17 cellular contexts compared by ENCODE assay signal in the genomic region with DNA sequence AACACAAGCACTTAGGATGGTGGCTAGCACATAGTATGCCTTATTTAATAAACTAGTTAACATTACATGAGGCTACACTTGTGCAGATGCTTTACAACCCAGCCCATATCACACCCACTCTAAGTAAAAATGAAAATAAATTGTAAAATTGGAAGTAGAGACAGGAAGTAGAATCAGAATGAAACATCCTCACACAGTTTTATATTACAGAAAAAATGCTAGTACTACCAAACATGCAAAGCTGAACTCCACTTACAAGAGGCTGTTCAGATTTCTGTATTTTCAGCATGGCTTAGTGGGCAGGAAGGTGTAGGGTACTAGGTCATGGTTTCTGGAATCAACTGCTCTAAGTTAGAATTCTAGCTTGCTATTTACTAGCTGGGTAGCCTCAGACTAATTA. TPM values are rescaled to one million over a fixed set of nuclear protein-coding genes. Genes with fewer than 3 reads are reported as not detected.
A peak's percentile ranks its signal among the peaks of the same experiment; 100 is the strongest.
DNase-seq lines count a peak whose midpoint lies in the region; ATAC-seq and TF ChIP-seq lines count a peak whose summit lies in the region.
"Had no signal": no experiment of that assay in that cellular context is flagged by ENCODE, and none has a peak within 500 bp of the region (broad histone marks: within the 10 kb centered on the region; RNA-seq: fewer than 3 reads in every experiment).

No MANE protein-coding gene starts in this region.

- no peak overlapping the region for H3K4me2 ChIP-seq in SK-N-SH

- no peaks in the 10 kb centered on the region for H3K9me3 Mint-ChIP-seq in activated T-helper 17 cell treated with anti-CD3 and anti-CD28 coated beads, Interleukin-2, amount 50 U/mL, for 72 hours

- H3K4me1 ChIP-seq in SK-N-SH (ENCODE audit: control insufficient read depth in 1 of 2, insufficient read depth in 2 of 2, low read depth in 1 of 2, low read length in 1 of 2): peaks cover 0 to 28% of the 10 kb centered on the region in 2 experiments; a peak in 2 of 4 replicates

- H3K27ac Mint-ChIP-seq in activated T-helper 17 cell treated with anti-CD3 and anti-CD28 coated beads, Interleukin-2, amount 50 U/mL, for 72 hours: no peak overlapping the region
- no peak overlapping the region for H3K27ac Mint-ChIP-seq in T-helper 17 cell

- H3K79me2 ChIP-seq in SK-N-SH (ENCODE audit: insufficient read depth): no peaks in the 10 kb centered on the region

- no peak for TF ChIP-seq EP300 in SK-N-SH (IDR thresholded peaks at IDR 0.05; ENCODE audit: borderline replicate concordance in 1 of 2, low read depth in 1 of 2, low read length in 1 of 2)

- TF ChIP-seq RAD21 in SK-N-SH (IDR thresholded peaks at IDR 0.05; ENCODE audit: low read length): no peak

- no peak overlapping the region for H3K4me3 Mint-ChIP-seq in activated T-helper 17 cell treated with anti-CD3 and anti-CD28 coated beads, Interleukin-2, amount 50 U/mL, for 72 hours
- H3K4me3 Mint-ChIP-seq in T-helper 17 cell: no peak overlapping the region

- ATAC-seq in SK-N-SH treated with all-trans-retinoic acid at 6 μM for 48 hours (no peak), GM21526 (IDR thresholded peaks at IDR 0.05; ENCODE audit: low FRiP score, unreplicated experiment) (peak; percentile 80), HG03097 (IDR thresholded peaks at IDR 0.05; ENCODE audit: low FRiP score, unreplicated experiment) (peak; percentile 70), T-helper 17 cell (no peak), left lobe of liver (no peak), GM21528 (IDR thresholded peaks at IDR 0.05; ENCODE audit: low FRiP score, unreplicated experiment) (no peak)
- peak; percentile 74 for ATAC-seq in activated T-helper 17 cell treated with anti-CD3 and anti-CD28 coated beads, Interleukin-2, amount 50 U/mL, for 72 hours (replicated peaks)

- no peak overlapping the region for H3K9ac ChIP-seq in SK-N-SH

- no peak for DNase-seq in SK-N-SH
- DNase-seq in T-helper 17 cell: no peak
- no peak for DNase-seq in left lobe of liver (ENCODE audit: low spot score)
- DNase-seq: activated naive CD4-positive, alpha-beta T cell treated with Interleukin-2 at 50 U/mL for 16 hours; DND-41; KBM-7; mammary epithelial cell; NCI-H1105 treated with DMSO at 0.1 percent for 48 hours; NCI-H446; retina had no signal

- no peaks in the 10 kb centered on the region for H3K9me3 ChIP-seq in SK-N-SH
- no peaks in the 10 kb centered on the region for H3K9me3 ChIP-seq in T-helper 17 cell (ENCODE audit: control insufficient read depth, low read length, poor library complexity, severe bottlenecking)
- H3K9me3 ChIP-seq: thoracic aorta had no signal

- TF ChIP-seq CTCF in SK-N-SH (IDR thresholded peaks at IDR 0.05): no peak

- H3K27me3 ChIP-seq in SK-N-SH (ENCODE audit: insufficient read depth): no peaks in the 10 kb centered on the region

- H3K36me3 Mint-ChIP-seq in activated T-helper 17 cell treated with anti-CD3 and anti-CD28 coated beads, Interleukin-2, amount 50 U/mL, for 72 hours (ENCODE audit: low read depth): no peaks in the 10 kb centered on the region
- no peaks in the 10 kb centered on the region for H3K36me3 Mint-ChIP-seq in T-helper 17 cell (ENCODE audit: low read depth)

- no peaks in the 10 kb centered on the region for H4K20me1 ChIP-seq in SK-N-SH (ENCODE audit: insufficient read depth)

- no peaks in the 10 kb centered on the region for H3K9me2 ChIP-seq in SK-N-SH

- POLR2A ChIA-PET in SK-N-SH (lab: Yijun Ruan, JAX): no interaction called here

- H3K27ac ChIP-seq in SK-N-SH (ENCODE audit: low read depth in 2 of 2, low read length in 1 of 2): no peak overlapping the region
- H3K27ac ChIP-seq: 22Rv1, thoracic aorta had no signal

- H3K4me3 ChIP-seq in SK-N-SH (ENCODE audit: low read depth in 2 of 2, low read length in 1 of 2): no peak overlapping the region
- H3K4me3 ChIP-seq: thoracic aorta had no signal

- peak overlapping the region; percentile 76; the same call in 1 of the 2 replicates for H2AFZ ChIP-seq in SK-N-SH (ENCODE audit: low read depth)

- no peaks in the 10 kb centered on the region for H3K4me1 Mint-ChIP-seq in activated T-helper 17 cell treated with anti-CD3 and anti-CD28 coated beads, Interleukin-2, amount 50 U/mL, for 72 hours
- peaks cover 13% of the 10 kb centered on the region for H3K4me1 Mint-ChIP-seq in T-helper 17 cell

- H3F3A ChIP-seq in SK-N-SH (replicated peaks; ENCODE audit: insufficient read depth): peaks cover 24% of the 10 kb centered on the region

- H3K27me3 Mint-ChIP-seq in activated T-helper 17 cell treated with anti-CD3 and anti-CD28 coated beads, Interleukin-2, amount 50 U/mL, for 72 hours: peaks cover 11% of the 10 kb centered on the region
- no peaks in the 10 kb centered on the region for H3K27me3 Mint-ChIP-seq in T-helper 17 cell

- no peaks in the 10 kb centered on the region for H3K36me3 ChIP-seq in SK-N-SH (replicated peaks in 1 of 2; ENCODE audit: control insufficient read depth in 1 of 2, insufficient read depth in 2 of 2, low read length in 1 of 2)
- H3K36me3 ChIP-seq: thoracic aorta had no signal

- CTCF ChIA-PET in SK-N-SH (lab: Yijun Ruan, JAX): interaction anchor here (1.2 to 1.8 kb wide), 4 partner anchors 14 to 327 kb away, joined by 3 to 7 read pairs (median 4); no protein-coding TSS in a partner anchor

TF ChIP-seq in SK-N-SH, 30 proteins besides CTCF, POLR2A, EP300 and RAD21:
- TF ChIP-seq RXRA (IDR thresholded peaks at IDR 0.05; ENCODE audit: borderline replicate concordance, low read depth): no peak
- no peak for TF ChIP-seq NFIC (IDR thresholded peaks at IDR 0.05; ENCODE audit: borderline replicate concordance)
- TF ChIP-seq, protein P1, sequence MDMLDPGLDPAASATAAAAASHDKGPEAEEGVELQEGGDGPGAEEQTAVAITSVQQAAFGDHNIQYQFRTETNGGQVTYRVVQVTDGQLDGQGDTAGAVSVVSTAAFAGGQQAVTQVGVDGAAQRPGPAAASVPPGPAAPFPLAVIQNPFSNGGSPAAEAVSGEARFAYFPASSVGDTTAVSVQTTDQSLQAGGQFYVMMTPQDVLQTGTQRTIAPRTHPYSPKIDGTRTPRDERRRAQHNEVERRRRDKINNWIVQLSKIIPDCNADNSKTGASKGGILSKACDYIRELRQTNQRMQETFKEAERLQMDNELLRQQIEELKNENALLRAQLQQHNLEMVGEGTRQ (IDR thresholded peaks at IDR 0.05; ENCODE audit: borderline replicate concordance, low read depth, low read length): no peak
- TF ChIP-seq NRF1 (IDR thresholded peaks at IDR 0.05; ENCODE audit: low read depth, low read length): no peak
- TF ChIP-seq MXI1 (IDR thresholded peaks at IDR 0.05; ENCODE audit: low read depth, low read length): no peak
- no peak for TF ChIP-seq GATA2 (CRISPR knock-in tag; IDR thresholded peaks at IDR 0.05)
- TF ChIP-seq POLR2AphosphoS5 (IDR thresholded peaks at IDR 0.05; ENCODE audit: low read depth, low read length): no peak
- no peak for TF ChIP-seq TEAD4 (IDR thresholded peaks at IDR 0.05; ENCODE audit: borderline replicate concordance, insufficient read depth)
- TF ChIP-seq FOSL2 (IDR thresholded peaks at IDR 0.05; ENCODE audit: borderline replicate concordance, low read depth): no peak
- no peak for TF ChIP-seq TAF1 (IDR thresholded peaks at IDR 0.05; ENCODE audit: borderline replicate concordance, low read depth, low read length)
- no peak for TF ChIP-seq ELF1 (IDR thresholded peaks at IDR 0.05)

TF ChIP-seq in SK-N-SH treated with all-trans-retinoic acid at 6 μM for 48 hours, 23 proteins besides CTCF, POLR2A, EP300 and RAD21 (continues in another document):
- TF ChIP-seq ESRRG (CRISPR knock-in tag; IDR thresholded peaks at IDR 0.05): no peak
- TF ChIP-seq, protein P2, sequence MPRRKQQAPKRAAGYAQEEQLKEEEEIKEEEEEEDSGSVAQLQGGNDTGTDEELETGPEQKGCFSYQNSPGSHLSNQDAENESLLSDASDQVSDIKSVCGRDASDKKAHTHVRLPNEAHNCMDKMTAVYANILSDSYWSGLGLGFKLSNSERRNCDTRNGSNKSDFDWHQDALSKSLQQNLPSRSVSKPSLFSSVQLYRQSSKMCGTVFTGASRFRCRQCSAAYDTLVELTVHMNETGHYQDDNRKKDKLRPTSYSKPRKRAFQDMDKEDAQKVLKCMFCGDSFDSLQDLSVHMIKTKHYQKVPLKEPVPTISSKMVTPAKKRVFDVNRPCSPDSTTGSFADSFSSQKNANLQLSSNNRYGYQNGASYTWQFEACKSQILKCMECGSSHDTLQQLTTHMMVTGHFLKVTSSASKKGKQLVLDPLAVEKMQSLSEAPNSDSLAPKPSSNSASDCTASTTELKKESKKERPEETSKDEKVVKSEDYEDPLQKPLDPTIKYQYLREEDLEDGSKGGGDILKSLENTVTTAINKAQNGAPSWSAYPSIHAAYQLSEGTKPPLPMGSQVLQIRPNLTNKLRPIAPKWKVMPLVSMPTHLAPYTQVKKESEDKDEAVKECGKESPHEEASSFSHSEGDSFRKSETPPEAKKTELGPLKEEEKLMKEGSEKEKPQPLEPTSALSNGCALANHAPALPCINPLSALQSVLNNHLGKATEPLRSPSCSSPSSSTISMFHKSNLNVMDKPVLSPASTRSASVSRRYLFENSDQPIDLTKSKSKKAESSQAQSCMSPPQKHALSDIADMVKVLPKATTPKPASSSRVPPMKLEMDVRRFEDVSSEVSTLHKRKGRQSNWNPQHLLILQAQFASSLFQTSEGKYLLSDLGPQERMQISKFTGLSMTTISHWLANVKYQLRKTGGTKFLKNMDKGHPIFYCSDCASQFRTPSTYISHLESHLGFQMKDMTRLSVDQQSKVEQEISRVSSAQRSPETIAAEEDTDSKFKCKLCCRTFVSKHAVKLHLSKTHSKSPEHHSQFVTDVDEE (CRISPR knock-in tag; IDR thresholded peaks at IDR 0.05): no peak
- TF ChIP-seq ISL1 (CRISPR knock-in tag; IDR thresholded peaks at IDR 0.05): no peak
- no peak for TF ChIP-seq CSDC2 (CRISPR knock-in tag; IDR thresholded peaks at IDR 0.05)
- TF ChIP-seq PPARA (CRISPR knock-in tag; IDR thresholded peaks at IDR 0.05; ENCODE audit: borderline replicate concordance): no peak
- TF ChIP-seq ZC3H10 (CRISPR knock-in tag; IDR thresholded peaks at IDR 0.05): no peak
- no peak for TF ChIP-seq ZFP3 (CRISPR knock-in tag; IDR thresholded peaks at IDR 0.05)

RNA-seq across cellular contexts. Expression of gene CRIM1, which starts 18.2 kb away (rescaled TPM):
- 228 and 244 TPM in 2 replicates for polyA plus RNA-seq in SK-N-SH (2012; rRNA removed)
- polyA plus RNA-seq in SK-N-SH (2012; cell fraction: cytosol; rRNA removed): 191 and 233 TPM in 2 replicates
- 201 and 239 TPM in 2 replicates for polyA plus RNA-seq in SK-N-SH (2012; cell fraction: nucleus; rRNA removed)
- 10 to 100 TPM in 1 of 2 donors, 1 to 10 TPM in 1; 2.2 to 15.5 TPM for total RNA-seq in activated T-helper 17 cell treated with anti-CD3 and anti-CD28 coated beads, Interleukin-2, amount 50 U/mL, for 72 hours
- 1 to 10 TPM; 2.2 to 2.3 TPM for total RNA-seq in T-helper 17 cell
- total RNA-seq in left lobe of liver: 7.1 TPM

Comparison
In these comparisons a context has a peak if more than half of its experiments do, and no peak if none do; other contexts are left out.
1. ATAC-seq: peak in GM21526 (single experiment), HG03097 (single experiment) and activated T-helper 17 cell treated with anti-CD3 and anti-CD28 coated beads, Interleukin-2, amount 50 U/mL, for 72 hours (single experiment); none in SK-N-SH treated with all-trans-retinoic acid at 6 μM for 48 hours (single experiment), T-helper 17 cell (single experiment), left lobe of liver (single experiment) and GM21528 (single experiment).